ENCODE assay signal across 8 cellular contexts in genomic region chr1:67214420-67215174, GRCh38. TPM values are rescaled to one million over a fixed set of nuclear protein-coding genes. Genes with fewer than 3 reads are reported as not detected.
DNase-seq lines count a peak whose midpoint lies in the region; ATAC-seq and TF ChIP-seq lines count a peak whose summit lies in the region.

No MANE protein-coding gene starts in this region.

- H3K27me3 Mint-ChIP-seq in CD4-positive, alpha-beta T cell = no peaks in the 10 kb centered on the region
- H3K27me3 Mint-ChIP-seq in nephron (ENCODE audit: low read depth) = no peaks in the 10 kb centered on the region

- H3K4me1 ChIP-seq in SJCRH30 = no peaks in the 10 kb centered on the region

- no peak overlapping the region for H3K4me3 Mint-ChIP-seq in CD4-positive, alpha-beta T cell
- H3K4me3 Mint-ChIP-seq in nephron = no peak overlapping the region

- H3K27ac Mint-ChIP-seq in CD4-positive, alpha-beta T cell = no peak overlapping the region
- H3K27ac Mint-ChIP-seq in nephron = peak overlapping the region in 2 of 3 experiments; percentile 30 to 71

- H3K36me3 ChIP-seq in SJCRH30 = no peaks in the 10 kb centered on the region

- intact Hi-C loops in CD4-positive, alpha-beta T cell (cut with DNase I, micrococcal nuclease) = loop anchor here (1.0 to 5.0 kb wide), 7 partner anchors 42 to 447 kb away; partner anchors contain the start of genes IL23R (in 1 of the 2) and SLC35D1 (in 1 of the 2)

- CTCF ChIA-PET in CD4-positive, alpha-beta T cell (lab: Charles Lee) = interaction anchor here (0.9 to 4.0 kb wide), 5 partner anchors 18 to 286 kb away, joined by 3 to 24 read pairs (median 21); no protein-coding TSS in a partner anchor

- H3K9me3 ChIP-seq in CD4-positive, alpha-beta T cell (ENCODE audit: control insufficient read depth, low read length) = no peaks in the 10 kb centered on the region
- H3K9me3 ChIP-seq in SJCRH30 (replicated peaks) = no peaks in the 10 kb centered on the region

- POLR2A ChIA-PET in CD4-positive, alpha-beta T cell (lab: Charles Lee) = interaction anchor here (0.7 to 0.9 kb wide), 2 partner anchors 43 to 44 kb away, joined by 3 to 4 read pairs; no protein-coding TSS in a partner anchor

- peak; percentile 69 for TF ChIP-seq CTCF in CD4-positive, alpha-beta T cell (IDR thresholded peaks at IDR 0.05)
- TF ChIP-seq CTCF in nephron (IDR thresholded peaks at IDR 0.05; ENCODE audit: unreplicated experiment in 3 of 3) = peak; percentile 54 to 69 (median 65)

- no peaks in the 10 kb centered on the region for H3K36me3 Mint-ChIP-seq in CD4-positive, alpha-beta T cell (ENCODE audit: low read depth)
- no peaks in the 10 kb centered on the region for H3K36me3 Mint-ChIP-seq in nephron (ENCODE audit: low read depth)

- H3K4me1 Mint-ChIP-seq in CD4-positive, alpha-beta T cell (ENCODE audit: low read depth) = peaks cover 26% of the 10 kb centered on the region
- peaks cover 5% of the 10 kb centered on the region for H3K4me1 Mint-ChIP-seq in nephron

- H3K27me3 ChIP-seq in CD4-positive, alpha-beta T cell (ENCODE audit: control insufficient read depth, insufficient read depth, low read length) = no peaks in the 10 kb centered on the region
- no peaks in the 10 kb centered on the region for H3K27me3 ChIP-seq in SJCRH30

- DNase-seq in CD4-positive, alpha-beta T cell = peak in 8 of 10 experiments; percentile 13 to 43 (median 27)
- DNase-seq in SJCRH30 = peak; percentile 23 to 44
- DNase-seq in cerebellar cortex (ENCODE audit: low spot score) = peak; percentile 15
- no peak for DNase-seq in MV-4-11 (lab: John Stamatoyannopoulos, UW)
- DNase-seq in NCI-H2081 (lab: John Stamatoyannopoulos, UW) = no peak

- no peak overlapping the region for H3K4me3 ChIP-seq in SJCRH30

- H3K27ac ChIP-seq in CD4-positive, alpha-beta T cell (ENCODE audit: low read depth, low read length) = no peak overlapping the region
- H3K27ac ChIP-seq in SJCRH30 = no peak overlapping the region

- ATAC-seq in CD4-positive, alpha-beta T cell (ENCODE audit: poor library complexity) = peak; percentile 49
- peak; percentile 63 for ATAC-seq in GM18520 (IDR thresholded peaks at IDR 0.05; ENCODE audit: unreplicated experiment)
- ATAC-seq in HG03025 (IDR thresholded peaks at IDR 0.05; ENCODE audit: low FRiP score, unreplicated experiment) = peak; percentile 87

- no peaks in the 10 kb centered on the region for H3K9me3 Mint-ChIP-seq in CD4-positive, alpha-beta T cell
- H3K9me3 Mint-ChIP-seq in nephron = no peaks in the 10 kb centered on the region

RNA-seq across cellular contexts. Expression of gene IL23R, which starts 48.3 kb away (rescaled TPM):
- under 1 TPM; 0.08 to 0.14 TPM for total RNA-seq in CD4-positive, alpha-beta T cell
- not detected in 2 replicates for total RNA-seq in SJCRH30 (2014; rRNA removed; shearing (Covaris generic))

Comparison
In these comparisons a context has a peak if more than half of its experiments do, and no peak if none do; other contexts are left out.
1. DNase-seq: peak in CD4-positive, alpha-beta T cell (8 of 10), SJCRH30 (2 of 2) and cerebellar cortex (single experiment); none in MV-4-11 (single experiment) and NCI-H2081 (0 of 2).
2. Peak in every context shown above with its lines, with median percentiles within 50 percentile points of each other: ATAC-seq.